In genomic region chr17:34989473-34989872, GRCh38 we compare ENCODE assay signal across 27 cellular contexts.
"Had no signal": no experiment of that assay in that cellular context is flagged by ENCODE, and none has a peak within 500 bp of the region (broad histone marks: within the 10 kb centered on the region; RNA-seq: fewer than 3 reads in every experiment).

No MANE protein-coding gene starts in this region.

- H3K9me3 Mint-ChIP-seq: mesothelial cell of epicardium; natural killer cell treated with Interleukin-12 subunit alpha and Interleukin-12 subunit beta and Interleukin-15 and Interleukin-18, amount 100 ng/mL, for 72 hours; stimulated activated effector memory CD8-positive, alpha-beta T cell treated with anti-CD3 and anti-CD28 coated beads, Interleukin-12 subunit alpha, Interleukin-12 subunit beta, amount 100 ng/mL, for 72 hours; stimulated activated naive CD8-positive, alpha-beta T cell treated with anti-CD3 and anti-CD28 coated beads, Interleukin-15, Interleukin-2, amounts not matched to agents 100 ng/mL and 50 ng/mL, for 24 hours had no signal

- H3K36me3 ChIP-seq: prostate gland had no signal

- H3K27me3 Mint-ChIP-seq: naive thymus-derived CD4-positive, alpha-beta T cell; natural killer cell treated with Interleukin-12 subunit alpha and Interleukin-12 subunit beta and Interleukin-15 and Interleukin-18, amount 100 ng/mL, for 72 hours; stimulated activated naive CD8-positive, alpha-beta T cell treated with anti-CD3 and anti-CD28 coated beads, Interleukin-15, Interleukin-2, amounts not matched to agents 100 ng/mL and 50 ng/mL, for 24 hours had no signal

- H3K4me3 ChIP-seq: left lung, lower lobe of right lung, pancreas, prostate gland, skin epidermis, suprapubic skin, thoracic aorta, tibial artery, upper lobe of right lung had no signal

- H3K4me3 Mint-ChIP-seq: mesothelial cell of epicardium; naive thymus-derived CD4-positive, alpha-beta T cell; natural killer cell treated with Interleukin-12 subunit alpha and Interleukin-12 subunit beta and Interleukin-15 and Interleukin-18, amount 100 ng/mL, for 72 hours; stimulated activated effector memory CD8-positive, alpha-beta T cell treated with anti-CD3 and anti-CD28 coated beads, Interleukin-12 subunit alpha, Interleukin-12 subunit beta, amount 100 ng/mL, for 72 hours; stimulated activated naive CD8-positive, alpha-beta T cell treated with anti-CD3 and anti-CD28 coated beads, Interleukin-15, Interleukin-2, amounts not matched to agents 100 ng/mL and 50 ng/mL, for 24 hours had no signal

- H3K9me3 ChIP-seq: left lung, lower lobe of right lung, pancreas, prostate gland, suprapubic skin, thoracic aorta, tibial artery, upper lobe of right lung had no signal

- H3K4me1 ChIP-seq: suprapubic skin, tibial artery, upper lobe of right lung had no signal

- H3K27me3 ChIP-seq: left lung, pancreas, suprapubic skin, tibial artery, upper lobe of right lung had no signal

- H3K27ac ChIP-seq: left lung, lower lobe of right lung, pancreas, skin epidermis, suprapubic skin, thoracic aorta, tibial artery, upper lobe of right lung had no signal

- DNase-seq: hippocampal formation; kidney glomerular epithelial cell; left cardiac atrium; left lung; lower lobe of right lung; mammary epithelial cell; mesenchymal stem cell; naive thymus-derived CD4-positive, alpha-beta T cell; nucleus accumbens; pancreas; posterior cingulate gyrus; retina; right cardiac atrium; stimulated activated CD4-positive, alpha-beta T cell treated with anti-CD3 and anti-CD28 coated beads, Interleukin-4, amount 100 ng/mL, for 24 hours; stimulated activated naive CD4-positive, alpha-beta T cell; tibial artery; trophoblast cell; upper lobe of right lung had no signal

- H3K4me1 Mint-ChIP-seq: mesothelial cell of epicardium had no signal

- ATAC-seq: left cardiac atrium; left lung; lower lobe of right lung; naive thymus-derived CD4-positive, alpha-beta T cell; natural killer cell treated with Interleukin-12 subunit alpha and Interleukin-12 subunit beta and Interleukin-15 and Interleukin-18, amount 100 ng/mL, for 72 hours; pancreas; right cardiac atrium; sciatic nerve; stimulated activated effector memory CD8-positive, alpha-beta T cell treated with anti-CD3 and anti-CD28 coated beads, Interleukin-12 subunit alpha, Interleukin-12 subunit beta, amount 100 ng/mL, for 72 hours; upper lobe of right lung had no signal

- H3K27ac Mint-ChIP-seq: mesothelial cell of epicardium; stimulated activated naive CD8-positive, alpha-beta T cell treated with anti-CD3 and anti-CD28 coated beads, Interleukin-15, Interleukin-2, amounts not matched to agents 100 ng/mL and 50 ng/mL, for 24 hours had no signal
